ENCODE assay signal across 2 cellular contexts in the genomic region with DNA sequence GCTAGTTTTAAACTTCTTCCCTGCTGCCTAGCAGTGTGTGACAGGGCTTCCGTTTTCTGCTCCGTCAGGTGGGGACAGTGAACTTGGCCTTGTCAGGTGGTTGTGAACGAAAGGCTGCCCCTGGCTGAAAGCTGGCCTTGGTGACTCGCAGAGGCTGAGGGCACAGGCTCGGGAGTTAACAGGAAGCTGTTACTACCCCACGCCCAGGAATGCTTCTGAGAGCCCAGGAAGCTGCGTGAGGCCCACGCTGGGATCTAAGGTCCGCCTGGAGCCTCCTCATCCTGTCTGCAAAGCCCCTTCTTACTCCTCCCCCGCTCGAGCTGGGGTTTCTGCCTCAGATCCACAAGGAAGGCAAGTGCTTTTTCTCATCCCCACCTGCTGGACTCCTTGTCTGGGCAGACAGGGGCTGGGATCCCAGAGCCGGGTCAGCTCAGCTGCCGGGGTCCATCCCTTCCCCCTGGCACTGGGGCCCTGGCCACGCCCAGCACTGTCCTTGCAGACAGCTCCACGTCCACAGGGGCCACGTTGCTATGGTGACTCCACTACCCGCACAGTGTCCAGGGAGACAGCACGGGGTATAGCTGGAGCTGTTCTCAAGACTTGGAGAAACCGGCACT.
TF ChIP-seq lines count a peak whose summit lies in the region.

No MANE protein-coding gene starts in this region.

TF ChIP-seq in IMR-90, 13 proteins besides CTCF, POLR2A, EP300 and RAD21:
- TF ChIP-seq SMC3 (IDR thresholded peaks at IDR 0.05; ENCODE audit: low read depth, low read length) (no peak), RCOR1 (IDR thresholded peaks at IDR 0.05; ENCODE audit: insufficient replicate concordance, low read length) (no peak), BHLHE40 (IDR thresholded peaks at IDR 0.05; ENCODE audit: low read depth, low read length) (no peak), MXI1 (IDR thresholded peaks at IDR 0.05; ENCODE audit: borderline replicate concordance, low read depth, low read length) (no peak), FOS (IDR thresholded peaks at IDR 0.05; ENCODE audit: low read depth, low read length) (no peak), MAZ (IDR thresholded peaks at IDR 0.05; ENCODE audit: borderline replicate concordance, low read depth, low read length) (no peak), CHD1 (IDR thresholded peaks at IDR 0.05; ENCODE audit: low read depth, low read length) (no peak), NFE2L2 (IDR thresholded peaks at IDR 0.05; ENCODE audit: low read depth, low read length) (no peak), CEBPB (IDR thresholded peaks at IDR 0.05; ENCODE audit: low read depth, low read length) (no peak), RFX5 (IDR thresholded peaks at IDR 0.05; ENCODE audit: low read depth, low read length) (no peak), MAFK (IDR thresholded peaks at IDR 0.05; ENCODE audit: low read depth, low read length) (no peak)
- TF ChIP-seq, protein P1, sequence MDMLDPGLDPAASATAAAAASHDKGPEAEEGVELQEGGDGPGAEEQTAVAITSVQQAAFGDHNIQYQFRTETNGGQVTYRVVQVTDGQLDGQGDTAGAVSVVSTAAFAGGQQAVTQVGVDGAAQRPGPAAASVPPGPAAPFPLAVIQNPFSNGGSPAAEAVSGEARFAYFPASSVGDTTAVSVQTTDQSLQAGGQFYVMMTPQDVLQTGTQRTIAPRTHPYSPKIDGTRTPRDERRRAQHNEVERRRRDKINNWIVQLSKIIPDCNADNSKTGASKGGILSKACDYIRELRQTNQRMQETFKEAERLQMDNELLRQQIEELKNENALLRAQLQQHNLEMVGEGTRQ (IDR thresholded peaks at IDR 0.05; ENCODE audit: low read depth, low read length), result no peak
- TF ChIP-seq, protein P2, sequence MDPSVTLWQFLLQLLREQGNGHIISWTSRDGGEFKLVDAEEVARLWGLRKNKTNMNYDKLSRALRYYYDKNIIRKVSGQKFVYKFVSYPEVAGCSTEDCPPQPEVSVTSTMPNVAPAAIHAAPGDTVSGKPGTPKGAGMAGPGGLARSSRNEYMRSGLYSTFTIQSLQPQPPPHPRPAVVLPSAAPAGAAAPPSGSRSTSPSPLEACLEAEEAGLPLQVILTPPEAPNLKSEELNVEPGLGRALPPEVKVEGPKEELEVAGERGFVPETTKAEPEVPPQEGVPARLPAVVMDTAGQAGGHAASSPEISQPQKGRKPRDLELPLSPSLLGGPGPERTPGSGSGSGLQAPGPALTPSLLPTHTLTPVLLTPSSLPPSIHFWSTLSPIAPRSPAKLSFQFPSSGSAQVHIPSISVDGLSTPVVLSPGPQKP (IDR thresholded peaks at IDR 0.05; ENCODE audit: borderline replicate concordance, low read depth, low read length), result no peak

TF ChIP-seq in H1, 55 proteins besides CTCF, POLR2A, EP300 and RAD21:
- TF ChIP-seq, protein P3, sequence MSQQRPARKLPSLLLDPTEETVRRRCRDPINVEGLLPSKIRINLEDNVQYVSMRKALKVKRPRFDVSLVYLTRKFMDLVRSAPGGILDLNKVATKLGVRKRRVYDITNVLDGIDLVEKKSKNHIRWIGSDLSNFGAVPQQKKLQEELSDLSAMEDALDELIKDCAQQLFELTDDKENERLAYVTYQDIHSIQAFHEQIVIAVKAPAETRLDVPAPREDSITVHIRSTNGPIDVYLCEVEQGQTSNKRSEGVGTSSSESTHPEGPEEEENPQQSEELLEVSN (IDR thresholded peaks at IDR 0.05), result 0 out of 2 replicates have a peak, but pooled peaks have one; percentile 15
- TF ChIP-seq TCF12 (IDR thresholded peaks at IDR 0.05; ENCODE audit: low read depth, low read length) (no peak), TEAD4 (IDR thresholded peaks at IDR 0.05; ENCODE audit: low read depth, low read length) (0 out of 2 replicates have a peak, but pooled peaks have one; percentile 24)
TF ChIP-seq in H1: peak in this region for 2.
